Comparison of ENCODE assay signal across 9 cellular contexts in genomic region chr21:35840197-35840799, GRCh38.
A peak's percentile ranks its signal among the peaks of the same experiment; 100 is the strongest.
DNase-seq lines count a peak whose midpoint lies in the region; ATAC-seq and TF ChIP-seq lines count a peak whose summit lies in the region.
"Had no signal": no experiment of that assay in that cellular context is flagged by ENCODE, and none has a peak within 500 bp of the region (broad histone marks: within the 10 kb centered on the region; RNA-seq: fewer than 3 reads in every experiment).

No MANE protein-coding gene starts in this region.

- POLR2A ChIA-PET in CD8-positive, alpha-beta T cell (lab: Charles Lee): interaction anchor here (0.6 to 1.2 kb wide), 2 partner anchors 31 to 1096 kb away, joined by 3 read pairs; no protein-coding TSS in a partner anchor

- H3K9me3 Mint-ChIP-seq in CD8-positive, alpha-beta T cell: no peaks in the 10 kb centered on the region
- H3K9me3 Mint-ChIP-seq in activated CD8-positive, alpha-beta memory T cell treated with anti-CD3 and anti-CD28 coated beads, Interleukin-2, amount 10 ng/mL, durations not matched to agents 7 days and 5 days (ENCODE audit: low read depth): no peaks in the 10 kb centered on the region
- H3K9me3 Mint-ChIP-seq: T-helper 1 cell treated with Interleukin-12 subunit alpha and Interleukin-12 subunit beta and Interleukin-4 antibody, amounts not matched to agents 30 μg/mL and 1 μg/mL, for 36 hours had no signal

- no peaks in the 10 kb centered on the region for H3K27me3 Mint-ChIP-seq in CD8-positive, alpha-beta T cell (ENCODE audit: low read depth)
- H3K27me3 Mint-ChIP-seq in activated CD8-positive, alpha-beta memory T cell treated with anti-CD3 and anti-CD28 coated beads, Interleukin-2, amount 10 ng/mL, durations not matched to agents 7 days and 5 days: peaks cover 14% of the 10 kb centered on the region

- intact Hi-C loops in CD8-positive, alpha-beta T cell (cut with DNase I, micrococcal nuclease): loop anchor here (1.0 to 5.0 kb wide), 5 partner anchors 187 to 1147 kb away; no protein-coding TSS in a partner anchor

- H2BK5ac ChIP-seq in trophoblast cell (ENCODE audit: low read depth, low read length, poor library complexity): no peak overlapping the region

- peak; percentile 93 for TF ChIP-seq CTCF in CD8-positive, alpha-beta T cell (IDR thresholded peaks at IDR 0.05)
- TF ChIP-seq CTCF in fibroblast of villous mesenchyme (IDR thresholded peaks at IDR 0.05; ENCODE audit: insufficient read depth, low read depth, low read length): peak; percentile 88

- no peaks in the 10 kb centered on the region for H3K79me2 ChIP-seq in trophoblast cell (ENCODE audit: control insufficient read depth, insufficient read depth, low read length, poor library complexity)

- no peak overlapping the region for H2BK120ac ChIP-seq in trophoblast cell (ENCODE audit: insufficient read depth, low read length, poor library complexity)

- H4K91ac ChIP-seq in trophoblast cell (ENCODE audit: low read depth, low read length): no peak overlapping the region

- no peaks in the 10 kb centered on the region for H3K9me3 ChIP-seq in CD8-positive, alpha-beta T cell (ENCODE audit: low read length)
- peaks cover 4% of the 10 kb centered on the region for H3K9me3 ChIP-seq in trophoblast cell (ENCODE audit: insufficient read depth, low read depth, low read length)

- no peak overlapping the region for H3K18ac ChIP-seq in trophoblast cell (ENCODE audit: low read length)

- no peak for ATAC-seq in CD8-positive, alpha-beta T cell
- peak; percentile 39 for ATAC-seq in activated CD8-positive, alpha-beta memory T cell treated with anti-CD3 and anti-CD28 coated beads, Interleukin-2, amount 10 ng/mL, durations not matched to agents 7 days and 5 days
- ATAC-seq in HG02884 (IDR thresholded peaks at IDR 0.05; ENCODE audit: unreplicated experiment) (no peak), GM18867 (IDR thresholded peaks at IDR 0.05; ENCODE audit: unreplicated experiment) (no peak)

- H3K36me3 Mint-ChIP-seq in CD8-positive, alpha-beta T cell: no peaks in the 10 kb centered on the region
- no peaks in the 10 kb centered on the region for H3K36me3 Mint-ChIP-seq in activated CD8-positive, alpha-beta memory T cell treated with anti-CD3 and anti-CD28 coated beads, Interleukin-2, amount 10 ng/mL, durations not matched to agents 7 days and 5 days

- H2BK12ac ChIP-seq in trophoblast cell (ENCODE audit: low read length): no peak overlapping the region

- H3K4ac ChIP-seq in trophoblast cell (ENCODE audit: low read depth, low read length): no peak overlapping the region

- no peak overlapping the region for H3K9ac ChIP-seq in trophoblast cell (ENCODE audit: low read length)

- CTCF ChIA-PET in CD8-positive, alpha-beta T cell (lab: Charles Lee): interaction anchor here (0.6 to 3.0 kb wide), 24 partner anchors 10 to 1209 kb away, joined by 3 to 44 read pairs (median 4); no protein-coding TSS in a partner anchor
- CTCF ChIA-PET in activated CD8-positive, alpha-beta memory T cell treated with anti-CD3 and anti-CD28 coated beads, Interleukin-2, amount 10 ng/mL, durations not matched to agents 7 days and 5 days (lab: Charles Lee): interaction anchor here (0.7 to 3.3 kb wide), 15 partner anchors 10 to 1155 kb away, joined by 3 to 26 read pairs (median 3); no protein-coding TSS in a partner anchor

- WGBS in trophoblast cell (ENCODE audit: extremely low coverage, insufficient coverage, insufficient read length): no CpG with 5 or more reads among the region's 2 CpGs

- peaks cover 6% of the 10 kb centered on the region for H3K4me1 Mint-ChIP-seq in CD8-positive, alpha-beta T cell (ENCODE audit: low read depth)
- no peaks in the 10 kb centered on the region for H3K4me1 Mint-ChIP-seq in activated CD8-positive, alpha-beta memory T cell treated with anti-CD3 and anti-CD28 coated beads, Interleukin-2, amount 10 ng/mL, durations not matched to agents 7 days and 5 days

- no peak overlapping the region for H3K27ac Mint-ChIP-seq in CD8-positive, alpha-beta T cell
- H3K27ac Mint-ChIP-seq in activated CD8-positive, alpha-beta memory T cell treated with anti-CD3 and anti-CD28 coated beads, Interleukin-2, amount 10 ng/mL, durations not matched to agents 7 days and 5 days: no peak overlapping the region
- H3K27ac Mint-ChIP-seq: T-helper 1 cell treated with Interleukin-12 subunit alpha and Interleukin-12 subunit beta and Interleukin-4 antibody, amounts not matched to agents 30 μg/mL and 1 μg/mL, for 36 hours had no signal

- H3K14ac ChIP-seq in trophoblast cell (ENCODE audit: low read length): no peak overlapping the region

- no peak overlapping the region for H3K4me2 ChIP-seq in trophoblast cell (ENCODE audit: low read length)

- no peak overlapping the region for H3K4me3 ChIP-seq in CD8-positive, alpha-beta T cell (ENCODE audit: low read depth, low read length)
- H3K4me3 ChIP-seq in fibroblast of villous mesenchyme (ENCODE audit: low read depth, low read length) (no peak overlapping the region), trophoblast cell (ENCODE audit: low read depth, low read length) (no peak overlapping the region)

- H3K4me1 ChIP-seq in CD8-positive, alpha-beta T cell (ENCODE audit: insufficient read depth, low read length): peaks cover 8% of the 10 kb centered on the region
- H3K4me1 ChIP-seq in trophoblast cell (ENCODE audit: control insufficient read depth in 1 of 2, insufficient read depth in 2 of 2, low read length in 2 of 2): no peaks in the 10 kb centered on the region

- no peak overlapping the region for H2AK5ac ChIP-seq in trophoblast cell (ENCODE audit: low read length)

- H4K12ac ChIP-seq in trophoblast cell (ENCODE audit: low read depth, low read length): no peak overlapping the region

- H3K27me3 ChIP-seq in CD8-positive, alpha-beta T cell (ENCODE audit: insufficient read depth, low read length): no peaks in the 10 kb centered on the region
- H3K27me3 ChIP-seq in trophoblast cell (ENCODE audit: insufficient read depth, low read length): no peaks in the 10 kb centered on the region

- H3K27ac ChIP-seq in CD8-positive, alpha-beta T cell (ENCODE audit: low read depth, low read length): no peak overlapping the region
- H3K27ac ChIP-seq in trophoblast cell (ENCODE audit: low read depth, low read length): no peak overlapping the region

- H3K79me1 ChIP-seq in trophoblast cell (ENCODE audit: low read length): no peaks in the 10 kb centered on the region

- H3K4me3 Mint-ChIP-seq in CD8-positive, alpha-beta T cell: no peak overlapping the region
- H3K4me3 Mint-ChIP-seq in activated CD8-positive, alpha-beta memory T cell treated with anti-CD3 and anti-CD28 coated beads, Interleukin-2, amount 10 ng/mL, durations not matched to agents 7 days and 5 days: no peak overlapping the region
- H3K4me3 Mint-ChIP-seq: T-helper 1 cell treated with Interleukin-12 subunit alpha and Interleukin-12 subunit beta and Interleukin-4 antibody, amounts not matched to agents 30 μg/mL and 1 μg/mL, for 36 hours had no signal

- no peak overlapping the region for H3K23ac ChIP-seq in trophoblast cell (ENCODE audit: low read length)

- no peaks in the 10 kb centered on the region for H3K36me3 ChIP-seq in CD8-positive, alpha-beta T cell (ENCODE audit: insufficient read depth, low read length)
- H3K36me3 ChIP-seq in trophoblast cell (ENCODE audit: control insufficient read depth in 1 of 2, insufficient read depth in 2 of 2, low read length in 2 of 2): no peaks in the 10 kb centered on the region

- H2AFZ ChIP-seq in trophoblast cell (ENCODE audit: insufficient read depth, low read length, poor library complexity): no peak overlapping the region

- DNase-seq in CD8-positive, alpha-beta T cell: peak in 6 of 7 experiments; percentile 5 to 56 (median 46)
- DNase-seq in HK-2 (ENCODE audit: unreplicated experiment) (peak; percentile 10), NCI-H82 (lab: John Stamatoyannopoulos, UW) (peak; percentile 71), fibroblast of villous mesenchyme (ENCODE audit: low read depth) (peak; percentile 90), trophoblast cell (peak; percentile 64 to 80)
- peak; percentile 56 for DNase-seq in activated CD8-positive, alpha-beta memory T cell treated with anti-CD3 and anti-CD28 coated beads, Interleukin-2, amount 10 ng/mL, durations not matched to agents 7 days and 5 days

- H4K8ac ChIP-seq in trophoblast cell (ENCODE audit: low read depth, low read length): no peak overlapping the region

Comparison
In these comparisons a context has a peak if more than half of its experiments do, and no peak if none do; other contexts are left out.
1. DNase-seq: peak in every context shown above with its lines; median percentile 90 in fibroblast of villous mesenchyme; 72 in trophoblast cell; 71 in NCI-H82; 56 in activated CD8-positive, alpha-beta memory T cell treated with anti-CD3 and anti-CD28 coated beads, Interleukin-2, amount 10 ng/mL, durations not matched to agents 7 days and 5 days; 46 in CD8-positive, alpha-beta T cell; 10 in HK-2.